In genomic region chr16:11851301-11852091, GRCh38 we compare ENCODE assay signal across 8 cellular contexts. TPM values are rescaled to one million over a fixed set of nuclear protein-coding genes. Genes with fewer than 3 reads are reported as not detected.
A peak's percentile ranks its signal among the peaks of the same experiment; 100 is the strongest.
DNase-seq lines count a peak whose midpoint lies in the region; ATAC-seq and TF ChIP-seq lines count a peak whose summit lies in the region.

RSL1D1 (minus strand) TSS chr16:11851542; CDS start chr16:11851512, 30 bp downstream.

- peaks cover 0 to 7% of the 10 kb centered on the region in 2 donors for H3K36me3 ChIP-seq in esophagus (ENCODE audit: control insufficient read depth in 2 of 2, insufficient read depth in 2 of 2, low read length in 1 of 2)
- H3K36me3 ChIP-seq in muscle layer of duodenum (ENCODE audit: control insufficient read depth in 1 of 2, insufficient read depth in 2 of 2, low read length in 2 of 2), result peaks cover 19 to 25% of the 10 kb centered on the region in 2 donors

- H3K36me3 Mint-ChIP-seq in activated T-cell treated with anti-CD3 and anti-CD28 coated beads, Interleukin-2, amount 50 U/mL, for 24 hours (ENCODE audit: low read depth), result peaks cover 80% of the 10 kb centered on the region

- peak within 1 kb of the TSS; percentile 97 for H3K27ac Mint-ChIP-seq in activated T-cell treated with anti-CD3 and anti-CD28 coated beads, Interleukin-2, amount 50 U/mL, for 24 hours

- no peaks in the 10 kb centered on the region for H3K9me3 ChIP-seq in esophagus (ENCODE audit: control insufficient read depth in 2 of 2, insufficient read depth in 1 of 2, low read depth in 1 of 2, low read length in 1 of 2)
- no peaks in the 10 kb centered on the region for H3K9me3 ChIP-seq in muscle layer of duodenum (ENCODE audit: control insufficient read depth in 1 of 2, low read length in 2 of 2)

- H3K4me1 ChIP-seq in esophagus (ENCODE audit: control insufficient read depth in 2 of 2, insufficient read depth in 2 of 2, low read length in 1 of 2) (no peaks in the 10 kb centered on the region), muscle layer of duodenum (ENCODE audit: control insufficient read depth in 1 of 2, insufficient read depth in 2 of 2, low read length in 2 of 2) (peaks cover 3 to 33% of the 10 kb centered on the region in 2 donors)

- H3K4me3 ChIP-seq in esophagus (ENCODE audit: low read depth in 1 of 2, low read length in 2 of 2), result peak within 1 kb of the TSS; percentile 78 to 97
- peak within 1 kb of the TSS; percentile 88 to 93 for H3K4me3 ChIP-seq in muscle layer of duodenum (ENCODE audit: low read depth in 1 of 2, low read length in 2 of 2)

- H3K4me3 Mint-ChIP-seq in activated T-cell treated with anti-CD3 and anti-CD28 coated beads, Interleukin-2, amount 50 U/mL, for 24 hours, result peak within 1 kb of the TSS; percentile 100

- peaks cover 61% of the 10 kb centered on the region for H3K4me1 Mint-ChIP-seq in activated T-cell treated with anti-CD3 and anti-CD28 coated beads, Interleukin-2, amount 50 U/mL, for 24 hours (ENCODE audit: low read depth)

- peak; percentile 85 for ATAC-seq in GM21737 (IDR thresholded peaks at IDR 0.05; ENCODE audit: unreplicated experiment)

- WGBS in esophagus, 2 donors, result 0 to 1% methylated on average over 56 of the region's 56 CpGs

- H3K27ac ChIP-seq in esophagus (ENCODE audit: low read depth in 2 of 2, low read length in 1 of 2) (peak within 1 kb of the TSS; percentile 85 to 90), muscle layer of duodenum (ENCODE audit: low read length) (peak within 1 kb of the TSS; percentile 90)

- DNase-seq in DMS79 (lab: John Stamatoyannopoulos, UW) (peak; percentile 79), KG1 (lab: John Stamatoyannopoulos, UW) (peak; percentile 90)
- DNase-seq in activated T-cell treated with anti-CD3 and anti-CD28 coated beads, Interleukin-2, amount 50 U/mL, for 24 hours, result peak; percentile 98
- peak; percentile 81 for DNase-seq in stimulated activated CD8-positive, alpha-beta memory T cell treated with anti-CD3 and anti-CD28 coated beads, Interleukin-7, amount 100 ng/mL, for 24 hours (ENCODE audit: low read depth)

- H3K9me3 Mint-ChIP-seq in activated T-cell treated with anti-CD3 and anti-CD28 coated beads, Interleukin-2, amount 50 U/mL, for 24 hours, result no peaks in the 10 kb centered on the region

- H3K27me3 ChIP-seq in esophagus (ENCODE audit: control insufficient read depth in 1 of 2, insufficient read depth in 2 of 2, low read length in 2 of 2) (no peaks in the 10 kb centered on the region), muscle layer of duodenum (ENCODE audit: low read depth, low read length) (no peaks in the 10 kb centered on the region)

- no peaks in the 10 kb centered on the region for H3K27me3 Mint-ChIP-seq in activated T-cell treated with anti-CD3 and anti-CD28 coated beads, Interleukin-2, amount 50 U/mL, for 24 hours

TF ChIP-seq in PFSK-1, 5 proteins besides CTCF, POLR2A, EP300 and RAD21:
- TF ChIP-seq, protein P1, sequence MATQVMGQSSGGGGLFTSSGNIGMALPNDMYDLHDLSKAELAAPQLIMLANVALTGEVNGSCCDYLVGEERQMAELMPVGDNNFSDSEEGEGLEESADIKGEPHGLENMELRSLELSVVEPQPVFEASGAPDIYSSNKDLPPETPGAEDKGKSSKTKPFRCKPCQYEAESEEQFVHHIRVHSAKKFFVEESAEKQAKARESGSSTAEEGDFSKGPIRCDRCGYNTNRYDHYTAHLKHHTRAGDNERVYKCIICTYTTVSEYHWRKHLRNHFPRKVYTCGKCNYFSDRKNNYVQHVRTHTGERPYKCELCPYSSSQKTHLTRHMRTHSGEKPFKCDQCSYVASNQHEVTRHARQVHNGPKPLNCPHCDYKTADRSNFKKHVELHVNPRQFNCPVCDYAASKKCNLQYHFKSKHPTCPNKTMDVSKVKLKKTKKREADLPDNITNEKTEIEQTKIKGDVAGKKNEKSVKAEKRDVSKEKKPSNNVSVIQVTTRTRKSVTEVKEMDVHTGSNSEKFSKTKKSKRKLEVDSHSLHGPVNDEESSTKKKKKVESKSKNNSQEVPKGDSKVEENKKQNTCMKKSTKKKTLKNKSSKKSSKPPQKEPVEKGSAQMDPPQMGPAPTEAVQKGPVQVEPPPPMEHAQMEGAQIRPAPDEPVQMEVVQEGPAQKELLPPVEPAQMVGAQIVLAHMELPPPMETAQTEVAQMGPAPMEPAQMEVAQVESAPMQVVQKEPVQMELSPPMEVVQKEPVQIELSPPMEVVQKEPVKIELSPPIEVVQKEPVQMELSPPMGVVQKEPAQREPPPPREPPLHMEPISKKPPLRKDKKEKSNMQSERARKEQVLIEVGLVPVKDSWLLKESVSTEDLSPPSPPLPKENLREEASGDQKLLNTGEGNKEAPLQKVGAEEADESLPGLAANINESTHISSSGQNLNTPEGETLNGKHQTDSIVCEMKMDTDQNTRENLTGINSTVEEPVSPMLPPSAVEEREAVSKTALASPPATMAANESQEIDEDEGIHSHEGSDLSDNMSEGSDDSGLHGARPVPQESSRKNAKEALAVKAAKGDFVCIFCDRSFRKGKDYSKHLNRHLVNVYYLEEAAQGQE (IDR thresholded peaks at IDR 0.05; ENCODE audit: insufficient read depth in 1 of 2, low read depth in 2 of 2, low read length in 2 of 2), result peak; percentile 31 to 42; a peak in 1 of 4 replicates
- TF ChIP-seq FOXP2 (optimal IDR thresholded peaks at IDR 0.05; ENCODE audit: borderline replicate concordance, extremely low read depth, extremely low read length, insufficient read depth), result no peak
- peak; percentile 88 for TF ChIP-seq TAF1 (IDR thresholded peaks at IDR 0.05; ENCODE audit: borderline replicate concordance, insufficient read depth, low read length)
- peak; percentile 97 for TF ChIP-seq POLR2AphosphoS5 (IDR thresholded peaks at IDR 0.05; ENCODE audit: low read depth, low read length)
- TF ChIP-seq SIN3A (IDR thresholded peaks at IDR 0.05; ENCODE audit: borderline replicate concordance, insufficient read depth, low read length), result no peak

RNA-seq across cellular contexts. Expression of gene RSL1D1, which starts in this region (rescaled TPM):
- polyA plus RNA-seq in PFSK-1 (2012; ENCODE audit: insufficient read length, low read depth), result 152 TPM
- 10 to 100 TPM; 28.8 to 70.5 TPM for polyA plus RNA-seq in esophagus

Comparison
In these comparisons a context has a peak if more than half of its experiments do, and no peak if none do; other contexts are left out.
1. Peak in every context shown above with its lines: DNase-seq, ATAC-seq, H3K4me3 ChIP-seq and H3K27ac ChIP-seq.